In the genomic region with DNA sequence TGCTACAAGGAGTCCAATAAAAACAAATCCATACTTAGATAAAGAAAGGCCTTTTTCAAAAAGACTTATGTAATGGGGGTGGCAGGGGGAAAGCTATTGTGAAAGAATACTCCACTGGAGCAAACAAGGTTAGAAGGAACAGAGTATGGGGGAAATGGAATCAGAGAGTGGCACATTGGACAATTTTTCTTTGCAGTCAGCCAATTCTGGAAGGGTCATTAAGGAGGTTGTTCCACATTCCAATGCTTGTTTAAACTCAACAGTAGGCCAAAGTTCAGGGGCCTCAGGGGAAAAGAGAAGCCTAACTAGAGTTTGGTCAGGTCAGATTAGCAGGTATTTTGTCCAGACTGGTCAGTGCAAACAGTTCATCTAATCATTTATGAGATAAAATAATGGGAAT, we compare ENCODE assay signal across 26 cellular contexts.
A peak's percentile ranks its signal among the peaks of the same experiment; 100 is the strongest.
DNase-seq lines count a peak whose midpoint lies in the region; ATAC-seq and TF ChIP-seq lines count a peak whose summit lies in the region.
"Had no signal": no experiment of that assay in that cellular context is flagged by ENCODE, and none has a peak within 500 bp of the region (broad histone marks: within the 10 kb centered on the region; RNA-seq: fewer than 3 reads in every experiment).

No MANE protein-coding gene starts in this region.

- H3K4me1 Mint-ChIP-seq in Caco-2 (ENCODE audit: low read depth, unreplicated experiment): peaks cover 17% of the 10 kb centered on the region
- peaks cover 3% of the 10 kb centered on the region for H3K4me1 Mint-ChIP-seq in neural progenitor cell
- H3K4me1 Mint-ChIP-seq: nephron; stimulated activated effector memory CD8-positive, alpha-beta T cell treated with anti-CD3 and anti-CD28 coated beads, Interleukin-12 subunit alpha, Interleukin-12 subunit beta, amount 100 ng/mL, for 72 hours had no signal

- H4K20me1 ChIP-seq in hepatocyte (ENCODE audit: insufficient read depth, poor library complexity, severe bottlenecking) (no peaks in the 10 kb centered on the region), neural progenitor cell (ENCODE audit: low read depth) (no peaks in the 10 kb centered on the region)

- H3K4me3 Mint-ChIP-seq in Caco-2 (ENCODE audit: unreplicated experiment): peak overlapping the region; percentile 11
- no peak overlapping the region for H3K4me3 Mint-ChIP-seq in neural progenitor cell
- H3K4me3 Mint-ChIP-seq: CD8-positive, alpha-beta T cell; nephron; stimulated activated effector memory CD8-positive, alpha-beta T cell treated with anti-CD3 and anti-CD28 coated beads, Interleukin-12 subunit alpha, Interleukin-12 subunit beta, amount 100 ng/mL, for 72 hours; T-helper 2 cell treated with Interferon-gamma antibody and Interleukin-4, amounts not matched to agents 5 μg/mL and 100 μg/mL, for 36 hours had no signal

- H3K27ac Mint-ChIP-seq in Caco-2 (ENCODE audit: unreplicated experiment) (peak overlapping the region; percentile 51), neural progenitor cell (no peak overlapping the region)
- H3K27ac Mint-ChIP-seq in activated naive CD4-positive, alpha-beta T cell treated with anti-CD3 and anti-CD28 coated beads, Interleukin-2, amount 50 U/mL, for 72 hours: no peak overlapping the region
- H3K27ac Mint-ChIP-seq: CD8-positive, alpha-beta T cell; nephron; stimulated activated effector memory CD8-positive, alpha-beta T cell treated with anti-CD3 and anti-CD28 coated beads, Interleukin-12 subunit alpha, Interleukin-12 subunit beta, amount 100 ng/mL, for 72 hours; T-helper 2 cell treated with Interferon-gamma antibody and Interleukin-4, amounts not matched to agents 5 μg/mL and 100 μg/mL, for 36 hours had no signal

- intact Hi-C loops in Caco-2 (cut with micrococcal nuclease; ENCODE audit: unreplicated experiment): loop anchor here (1.0 to 5.0 kb wide), 2 partner anchors 81 to 107 kb away; no protein-coding TSS in a partner anchor

- POLR2A ChIA-PET in Caco-2 (lab: Charles Lee): no interaction called here

- no peak overlapping the region for H2AFZ ChIP-seq in hepatocyte
- peak overlapping the region; percentile 28 for H2AFZ ChIP-seq in parathyroid adenoma
- H2AFZ ChIP-seq in neural progenitor cell (replicated peaks): no peak overlapping the region

- H3K79me2 ChIP-seq in hepatocyte (no peaks in the 10 kb centered on the region), parathyroid adenoma (no peaks in the 10 kb centered on the region), neural progenitor cell (ENCODE audit: low read depth) (no peaks in the 10 kb centered on the region)

- DNase-seq in Caco-2: peak; percentile 72 to 79
- DNase-seq in HuH-7 (ENCODE audit: low spot score): peak; percentile 30
- DNase-seq in hepatocyte (ENCODE audit: low spot score): peak; percentile 17
- no peak for DNase-seq in iPS-NIHi11 (ENCODE audit: low spot score)
- no peak for DNase-seq in activated naive CD4-positive, alpha-beta T cell treated with anti-CD3 and anti-CD28 coated beads, Interleukin-2, amount 50 U/mL, for 72 hours (ENCODE audit: low spot score in 2 of 2)
- no peak for DNase-seq in effector CD8-positive, alpha-beta T cell (lab: John Stamatoyannopoulos, UW)
- no peak for DNase-seq in neural progenitor cell (ENCODE audit: low spot score)
- DNase-seq: activated CD4-positive, alpha-beta T cell treated with anti-CD3 and anti-CD28 coated beads, Interleukin-2, amount 50 U/mL, for 48 hours; activated CD8-positive, alpha-beta memory T cell treated with anti-CD3 and anti-CD28 coated beads, Interleukin-2, amount 50 U/mL, for 48 hours; brain microvascular endothelial cell; CD8-positive, alpha-beta T cell; GDM1; HCEC 1CT; MG63; midbrain; NCI-H1930; NCI-H774; PC-3; stimulated activated CD4-positive, alpha-beta T cell treated with anti-CD3 and anti-CD28 coated beads, Interleukin-2, amount 100 ng/mL, for 24 hours had no signal

- H3K9me2 ChIP-seq in hepatocyte (replicated peaks; ENCODE audit: insufficient read depth): no peaks in the 10 kb centered on the region

- H3K27me3 ChIP-seq in Caco-2 (replicated peaks; ENCODE audit: control insufficient read depth, insufficient read depth, low read length): no peaks in the 10 kb centered on the region
- H3K27me3 ChIP-seq in hepatocyte: no peaks in the 10 kb centered on the region
- no peaks in the 10 kb centered on the region for H3K27me3 ChIP-seq in parathyroid adenoma (ENCODE audit: control insufficient read depth, insufficient read depth, low read length)
- H3K27me3 ChIP-seq in neural progenitor cell: no peaks in the 10 kb centered on the region
- H3K27me3 ChIP-seq: brain microvascular endothelial cell, MG63, SJSA1 had no signal

- BruUV-seq in Caco-2 (replicated peaks; lab: Mats Ljungman, UMichigan): no TSS peak

- H3K4me2 ChIP-seq in hepatocyte (no peak overlapping the region), parathyroid adenoma (ENCODE audit: low read length) (no peak overlapping the region), neural progenitor cell (no peak overlapping the region)

- H3K27ac ChIP-seq in hepatocyte (peak overlapping the region; percentile 22), parathyroid adenoma (no peak overlapping the region), neural progenitor cell (no peak overlapping the region)
- H3K27ac ChIP-seq: brain microvascular endothelial cell, prostate gland, SJSA1 had no signal

- H3K27me3 Mint-ChIP-seq in Caco-2 (ENCODE audit: insufficient read depth, unreplicated experiment) (no peaks in the 10 kb centered on the region), neural progenitor cell (ENCODE audit: insufficient read depth, low read depth) (no peaks in the 10 kb centered on the region)

- CTCF ChIA-PET in Caco-2 (lab: Charles Lee): no interaction called here

- H3K4me1 ChIP-seq in Caco-2 (peaks cover 33% of the 10 kb centered on the region), hepatocyte (ENCODE audit: insufficient read depth) (no peaks in the 10 kb centered on the region), parathyroid adenoma (no peaks in the 10 kb centered on the region), neural progenitor cell (no peaks in the 10 kb centered on the region)
- H3K4me1 ChIP-seq: prostate gland, SJSA1 had no signal

- peaks cover 85% of the 10 kb centered on the region for H3K9me3 ChIP-seq in Caco-2
- H3K9me3 ChIP-seq in hepatocyte (ENCODE audit: low read depth): peaks cover 13% of the 10 kb centered on the region
- H3K9me3 ChIP-seq in parathyroid adenoma (ENCODE audit: control insufficient read depth, low read length): no peaks in the 10 kb centered on the region
- H3K9me3 ChIP-seq in neural progenitor cell (ENCODE audit: low read depth): peaks cover 23% of the 10 kb centered on the region
- H3K9me3 ChIP-seq: prostate gland had no signal

- no peaks in the 10 kb centered on the region for H3K36me3 ChIP-seq in Caco-2 (ENCODE audit: control insufficient read depth, insufficient read depth, low read length)
- H3K36me3 ChIP-seq in hepatocyte (replicated peaks; ENCODE audit: insufficient read depth, low read depth): no peaks in the 10 kb centered on the region
- H3K36me3 ChIP-seq in parathyroid adenoma (ENCODE audit: control insufficient read depth, insufficient read depth, low read length): no peaks in the 10 kb centered on the region
- peaks cover 9% of the 10 kb centered on the region for H3K36me3 ChIP-seq in neural progenitor cell
- H3K36me3 ChIP-seq: brain microvascular endothelial cell, MG63, prostate gland, SJSA1 had no signal

- peaks cover 4% of the 10 kb centered on the region for H3F3A ChIP-seq in neural progenitor cell (ENCODE audit: low read depth)

- ATAC-seq in activated naive CD4-positive, alpha-beta T cell treated with anti-CD3 and anti-CD28 coated beads, Interleukin-2, amount 50 U/mL, for 72 hours: no peak
- ATAC-seq: CD8-positive, alpha-beta T cell; K562; PC-3; stimulated activated effector memory CD8-positive, alpha-beta T cell treated with anti-CD3 and anti-CD28 coated beads, Interleukin-12 subunit alpha, Interleukin-12 subunit beta, amount 100 ng/mL, for 72 hours had no signal

- no peak overlapping the region for H3K4me3 ChIP-seq in Caco-2 (ENCODE audit: low read depth, low read length)
- no peak overlapping the region for H3K4me3 ChIP-seq in hepatocyte
- no peak overlapping the region for H3K4me3 ChIP-seq in parathyroid adenoma (ENCODE audit: low read depth, low read length)
- H3K4me3 ChIP-seq in neural progenitor cell: no peak overlapping the region
- H3K4me3 ChIP-seq: K562, MG63, prostate gland, SJSA1 had no signal

- peaks cover 38% of the 10 kb centered on the region for H3K9me3 Mint-ChIP-seq in Caco-2 (ENCODE audit: unreplicated experiment)
- peaks cover 7 to 31% of the 10 kb centered on the region in 2 donors for H3K9me3 Mint-ChIP-seq in activated naive CD4-positive, alpha-beta T cell treated with anti-CD3 and anti-CD28 coated beads, Interleukin-2, amount 50 U/mL, for 72 hours
- peaks cover 26% of the 10 kb centered on the region for H3K9me3 Mint-ChIP-seq in neural progenitor cell

- H3K36me3 Mint-ChIP-seq in Caco-2 (ENCODE audit: insufficient read depth, unreplicated experiment): peaks cover 7% of the 10 kb centered on the region
- H3K36me3 Mint-ChIP-seq in activated naive CD4-positive, alpha-beta T cell treated with anti-CD3 and anti-CD28 coated beads, Interleukin-2, amount 50 U/mL, for 72 hours: peaks cover 14 to 28% of the 10 kb centered on the region in 2 donors
- H3K36me3 Mint-ChIP-seq in neural progenitor cell: no peaks in the 10 kb centered on the region
- H3K36me3 Mint-ChIP-seq: stimulated activated effector memory CD8-positive, alpha-beta T cell treated with anti-CD3 and anti-CD28 coated beads, Interleukin-12 subunit alpha, Interleukin-12 subunit beta, amount 100 ng/mL, for 72 hours had no signal

- TF ChIP-seq CTCF in Caco-2 (IDR thresholded peaks at IDR 0.05; ENCODE audit: insufficient read depth in 1 of 2, low read depth in 1 of 2, low read length in 1 of 2, severe bottlenecking in 1 of 2, unreplicated experiment in 1 of 2) (no peak), hepatocyte (IDR thresholded peaks at IDR 0.05; ENCODE audit: poor library complexity) (no peak), parathyroid adenoma (IDR thresholded peaks at IDR 0.05) (no peak), neural progenitor cell (IDR thresholded peaks at IDR 0.05) (no peak)

- H3K9ac ChIP-seq in parathyroid adenoma: no peak overlapping the region
- H3K9ac ChIP-seq in neural progenitor cell: no peak overlapping the region

Comparison
In these comparisons a context has a peak if more than half of its experiments do, and no peak if none do; other contexts are left out.
1. DNase-seq: peak in Caco-2 (2 of 2), HuH-7 (single experiment) and hepatocyte (single experiment); none in iPS-NIHi11 (single experiment), activated naive CD4-positive, alpha-beta T cell treated with anti-CD3 and anti-CD28 coated beads, Interleukin-2, amount 50 U/mL, for 72 hours (0 of 2), effector CD8-positive, alpha-beta T cell (single experiment) and neural progenitor cell (single experiment).